1 cellular context compared by ENCODE assay signal in the genomic region with DNA sequence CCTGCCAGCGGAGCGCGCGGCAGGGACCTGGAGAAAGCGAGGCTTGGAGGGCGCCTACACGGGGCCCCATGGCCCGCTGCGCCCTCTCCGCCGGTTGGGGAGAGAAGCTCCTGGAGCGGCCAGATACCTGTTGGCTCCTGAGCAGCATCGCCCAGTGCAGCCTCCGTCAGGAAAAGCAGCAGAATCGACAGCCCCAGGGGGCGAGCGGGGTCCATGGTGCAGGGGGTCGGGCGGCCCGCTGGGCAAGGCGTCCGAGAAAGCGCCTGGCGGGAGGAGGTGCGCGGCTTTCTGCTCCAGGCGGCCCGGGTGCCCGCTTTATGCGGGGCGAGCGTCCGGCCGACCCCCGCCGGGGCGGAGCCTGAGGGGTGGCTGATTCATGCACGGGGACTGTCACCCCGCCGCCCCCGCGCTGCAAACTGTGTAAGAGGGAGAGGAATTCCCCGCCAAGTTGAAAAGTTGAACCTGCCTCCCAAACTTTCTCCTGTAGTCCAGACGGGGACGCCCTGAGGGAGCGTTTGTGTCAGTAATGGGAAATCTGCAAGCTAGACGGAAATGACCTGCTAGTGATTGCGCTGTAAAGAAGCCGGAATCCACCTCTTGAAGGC.
TF ChIP-seq lines count a peak whose summit lies in the region.

Gene TFPI2, minus strand, starts transcription at position 290 of the 605 bp plus-strand sequence. Its CDS starts 75 bp downstream, at position 215.

TF ChIP-seq in WTC11, 78 proteins besides CTCF, POLR2A, EP300 and RAD21 (continued from another document and continues in another):
- TF ChIP-seq ZNF512 (CRISPR knock-in tag; IDR thresholded peaks at IDR 0.05; ENCODE audit: borderline replicate concordance) (no peak), HMGXB4 (CRISPR knock-in tag; IDR thresholded peaks at IDR 0.05) (peak; percentile 83; the same call in 1 of the 2 replicates), ZNF121 (CRISPR knock-in tag; IDR thresholded peaks at IDR 0.05) (no peak), E2F1 (CRISPR knock-in tag; IDR thresholded peaks at IDR 0.05) (no peak), TEAD4 (CRISPR knock-in tag; IDR thresholded peaks at IDR 0.05) (no peak), AR (CRISPR knock-in tag; IDR thresholded peaks at IDR 0.05) (no peak), ZNF138 (CRISPR knock-in tag; conservative IDR thresholded peaks at IDR 0.05) (no peak), SMAD3 (CRISPR knock-in tag; IDR thresholded peaks at IDR 0.05; ENCODE audit: borderline replicate concordance) (no peak), CDX4 (CRISPR knock-in tag; IDR thresholded peaks at IDR 0.05; ENCODE audit: borderline replicate concordance) (no peak), FOXK1 (CRISPR knock-in tag; IDR thresholded peaks at IDR 0.05) (no peak), OVOL2 (CRISPR knock-in tag; IDR thresholded peaks at IDR 0.05; ENCODE audit: borderline replicate concordance) (no peak), PRRX2 (CRISPR knock-in tag; IDR thresholded peaks at IDR 0.05) (no peak), ZNF423 (CRISPR knock-in tag; IDR thresholded peaks at IDR 0.05) (peak; percentile 87), NFATC4 (CRISPR knock-in tag; IDR thresholded peaks at IDR 0.05) (no peak), ESRRA (CRISPR knock-in tag; IDR thresholded peaks at IDR 0.05; ENCODE audit: borderline replicate concordance) (0 out of 2 replicates have a peak, but pooled peaks have one; percentile 45), CREB1 (CRISPR knock-in tag; IDR thresholded peaks at IDR 0.05) (no peak), NR3C1 (CRISPR knock-in tag; conservative IDR thresholded peaks at IDR 0.05; ENCODE audit: low read depth) (no peak), GRHL2 (CRISPR knock-in tag; IDR thresholded peaks at IDR 0.05; ENCODE audit: insufficient replicate concordance, severe bottlenecking) (no peak), SOX15 (CRISPR knock-in tag; IDR thresholded peaks at IDR 0.05) (no peak), ZNF396 (CRISPR knock-in tag; IDR thresholded peaks at IDR 0.05; ENCODE audit: borderline replicate concordance) (no peak)
- TF ChIP-seq, protein P1, sequence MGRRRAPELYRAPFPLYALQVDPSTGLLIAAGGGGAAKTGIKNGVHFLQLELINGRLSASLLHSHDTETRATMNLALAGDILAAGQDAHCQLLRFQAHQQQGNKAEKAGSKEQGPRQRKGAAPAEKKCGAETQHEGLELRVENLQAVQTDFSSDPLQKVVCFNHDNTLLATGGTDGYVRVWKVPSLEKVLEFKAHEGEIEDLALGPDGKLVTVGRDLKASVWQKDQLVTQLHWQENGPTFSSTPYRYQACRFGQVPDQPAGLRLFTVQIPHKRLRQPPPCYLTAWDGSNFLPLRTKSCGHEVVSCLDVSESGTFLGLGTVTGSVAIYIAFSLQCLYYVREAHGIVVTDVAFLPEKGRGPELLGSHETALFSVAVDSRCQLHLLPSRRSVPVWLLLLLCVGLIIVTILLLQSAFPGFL (CRISPR knock-in tag; IDR thresholded peaks at IDR 0.05; ENCODE audit: borderline replicate concordance) = no peak
- TF ChIP-seq, protein P2, sequence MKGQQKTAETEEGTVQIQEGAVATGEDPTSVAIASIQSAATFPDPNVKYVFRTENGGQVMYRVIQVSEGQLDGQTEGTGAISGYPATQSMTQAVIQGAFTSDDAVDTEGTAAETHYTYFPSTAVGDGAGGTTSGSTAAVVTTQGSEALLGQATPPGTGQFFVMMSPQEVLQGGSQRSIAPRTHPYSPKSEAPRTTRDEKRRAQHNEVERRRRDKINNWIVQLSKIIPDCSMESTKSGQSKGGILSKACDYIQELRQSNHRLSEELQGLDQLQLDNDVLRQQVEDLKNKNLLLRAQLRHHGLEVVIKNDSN (CRISPR knock-in tag; IDR thresholded peaks at IDR 0.05) = no peak
- TF ChIP-seq, protein P3, sequence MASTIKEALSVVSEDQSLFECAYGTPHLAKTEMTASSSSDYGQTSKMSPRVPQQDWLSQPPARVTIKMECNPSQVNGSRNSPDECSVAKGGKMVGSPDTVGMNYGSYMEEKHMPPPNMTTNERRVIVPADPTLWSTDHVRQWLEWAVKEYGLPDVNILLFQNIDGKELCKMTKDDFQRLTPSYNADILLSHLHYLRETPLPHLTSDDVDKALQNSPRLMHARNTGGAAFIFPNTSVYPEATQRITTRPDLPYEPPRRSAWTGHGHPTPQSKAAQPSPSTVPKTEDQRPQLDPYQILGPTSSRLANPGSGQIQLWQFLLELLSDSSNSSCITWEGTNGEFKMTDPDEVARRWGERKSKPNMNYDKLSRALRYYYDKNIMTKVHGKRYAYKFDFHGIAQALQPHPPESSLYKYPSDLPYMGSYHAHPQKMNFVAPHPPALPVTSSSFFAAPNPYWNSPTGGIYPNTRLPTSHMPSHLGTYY (CRISPR knock-in tag; IDR thresholded peaks at IDR 0.05) = no peak
- TF ChIP-seq, protein P4, sequence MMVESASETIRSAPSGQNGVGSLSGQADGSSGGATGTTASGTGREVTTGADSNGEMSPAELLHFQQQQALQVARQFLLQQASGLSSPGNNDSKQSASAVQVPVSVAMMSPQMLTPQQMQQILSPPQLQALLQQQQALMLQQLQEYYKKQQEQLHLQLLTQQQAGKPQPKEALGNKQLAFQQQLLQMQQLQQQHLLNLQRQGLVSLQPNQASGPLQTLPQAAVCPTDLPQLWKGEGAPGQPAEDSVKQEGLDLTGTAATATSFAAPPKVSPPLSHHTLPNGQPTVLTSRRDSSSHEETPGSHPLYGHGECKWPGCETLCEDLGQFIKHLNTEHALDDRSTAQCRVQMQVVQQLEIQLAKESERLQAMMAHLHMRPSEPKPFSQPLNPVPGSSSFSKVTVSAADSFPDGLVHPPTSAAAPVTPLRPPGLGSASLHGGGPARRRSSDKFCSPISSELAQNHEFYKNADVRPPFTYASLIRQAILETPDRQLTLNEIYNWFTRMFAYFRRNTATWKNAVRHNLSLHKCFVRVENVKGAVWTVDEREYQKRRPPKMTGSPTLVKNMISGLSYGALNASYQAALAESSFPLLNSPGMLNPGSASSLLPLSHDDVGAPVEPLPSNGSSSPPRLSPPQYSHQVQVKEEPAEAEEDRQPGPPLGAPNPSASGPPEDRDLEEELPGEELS (CRISPR knock-in tag; IDR thresholded peaks at IDR 0.05) = peak; percentile 3; the same call in 1 of the 2 replicates
- TF ChIP-seq, protein P5, sequence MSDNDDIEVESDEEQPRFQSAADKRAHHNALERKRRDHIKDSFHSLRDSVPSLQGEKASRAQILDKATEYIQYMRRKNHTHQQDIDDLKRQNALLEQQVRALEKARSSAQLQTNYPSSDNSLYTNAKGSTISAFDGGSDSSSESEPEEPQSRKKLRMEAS (CRISPR knock-in tag; IDR thresholded peaks at IDR 0.05) = no peak
- TF ChIP-seq, protein P6, sequence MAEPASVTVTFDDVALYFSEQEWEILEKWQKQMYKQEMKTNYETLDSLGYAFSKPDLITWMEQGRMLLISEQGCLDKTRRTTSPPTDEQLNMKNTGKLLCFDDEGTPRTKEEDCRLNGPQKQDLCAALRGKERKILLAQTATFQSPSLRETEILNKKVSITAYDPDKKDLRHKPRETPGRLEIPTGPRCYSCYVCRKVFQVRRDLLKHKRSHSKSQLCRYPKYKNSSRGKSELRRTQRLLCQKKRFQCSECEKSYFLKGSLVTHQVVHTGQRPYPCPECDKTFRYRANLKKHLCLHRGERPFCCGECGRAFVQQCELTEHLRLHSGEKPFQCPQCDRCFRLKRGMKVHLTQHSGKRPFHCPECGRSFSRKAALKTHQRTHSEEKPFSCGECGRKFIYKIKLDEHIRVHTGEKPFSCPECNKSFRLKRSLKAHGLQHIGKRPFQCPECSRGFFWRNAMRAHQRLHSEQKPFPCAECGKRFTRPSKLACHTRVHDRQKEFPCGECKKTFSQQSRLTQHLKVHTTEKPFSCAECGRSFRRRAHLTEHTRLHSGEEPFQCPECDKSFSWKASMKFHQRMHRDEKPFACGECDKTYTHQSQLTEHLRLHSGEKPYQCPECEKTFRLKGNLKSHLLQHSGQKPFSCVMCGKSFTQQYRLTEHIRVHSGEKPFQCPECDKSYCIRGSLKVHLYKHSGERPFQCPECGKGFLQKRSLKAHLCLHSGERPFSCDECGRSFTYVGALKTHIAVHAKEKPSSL (CRISPR knock-in tag; conservative IDR thresholded peaks at IDR 0.05) = no peak
- TF ChIP-seq, protein P7, sequence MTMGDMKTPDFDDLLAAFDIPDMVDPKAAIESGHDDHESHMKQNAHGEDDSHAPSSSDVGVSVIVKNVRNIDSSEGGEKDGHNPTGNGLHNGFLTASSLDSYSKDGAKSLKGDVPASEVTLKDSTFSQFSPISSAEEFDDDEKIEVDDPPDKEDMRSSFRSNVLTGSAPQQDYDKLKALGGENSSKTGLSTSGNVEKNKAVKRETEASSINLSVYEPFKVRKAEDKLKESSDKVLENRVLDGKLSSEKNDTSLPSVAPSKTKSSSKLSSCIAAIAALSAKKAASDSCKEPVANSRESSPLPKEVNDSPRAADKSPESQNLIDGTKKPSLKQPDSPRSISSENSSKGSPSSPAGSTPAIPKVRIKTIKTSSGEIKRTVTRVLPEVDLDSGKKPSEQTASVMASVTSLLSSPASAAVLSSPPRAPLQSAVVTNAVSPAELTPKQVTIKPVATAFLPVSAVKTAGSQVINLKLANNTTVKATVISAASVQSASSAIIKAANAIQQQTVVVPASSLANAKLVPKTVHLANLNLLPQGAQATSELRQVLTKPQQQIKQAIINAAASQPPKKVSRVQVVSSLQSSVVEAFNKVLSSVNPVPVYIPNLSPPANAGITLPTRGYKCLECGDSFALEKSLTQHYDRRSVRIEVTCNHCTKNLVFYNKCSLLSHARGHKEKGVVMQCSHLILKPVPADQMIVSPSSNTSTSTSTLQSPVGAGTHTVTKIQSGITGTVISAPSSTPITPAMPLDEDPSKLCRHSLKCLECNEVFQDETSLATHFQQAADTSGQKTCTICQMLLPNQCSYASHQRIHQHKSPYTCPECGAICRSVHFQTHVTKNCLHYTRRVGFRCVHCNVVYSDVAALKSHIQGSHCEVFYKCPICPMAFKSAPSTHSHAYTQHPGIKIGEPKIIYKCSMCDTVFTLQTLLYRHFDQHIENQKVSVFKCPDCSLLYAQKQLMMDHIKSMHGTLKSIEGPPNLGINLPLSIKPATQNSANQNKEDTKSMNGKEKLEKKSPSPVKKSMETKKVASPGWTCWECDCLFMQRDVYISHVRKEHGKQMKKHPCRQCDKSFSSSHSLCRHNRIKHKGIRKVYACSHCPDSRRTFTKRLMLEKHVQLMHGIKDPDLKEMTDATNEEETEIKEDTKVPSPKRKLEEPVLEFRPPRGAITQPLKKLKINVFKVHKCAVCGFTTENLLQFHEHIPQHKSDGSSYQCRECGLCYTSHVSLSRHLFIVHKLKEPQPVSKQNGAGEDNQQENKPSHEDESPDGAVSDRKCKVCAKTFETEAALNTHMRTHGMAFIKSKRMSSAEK (CRISPR knock-in tag; IDR thresholded peaks at IDR 0.05; ENCODE audit: borderline replicate concordance) = no peak
- TF ChIP-seq, protein P8, sequence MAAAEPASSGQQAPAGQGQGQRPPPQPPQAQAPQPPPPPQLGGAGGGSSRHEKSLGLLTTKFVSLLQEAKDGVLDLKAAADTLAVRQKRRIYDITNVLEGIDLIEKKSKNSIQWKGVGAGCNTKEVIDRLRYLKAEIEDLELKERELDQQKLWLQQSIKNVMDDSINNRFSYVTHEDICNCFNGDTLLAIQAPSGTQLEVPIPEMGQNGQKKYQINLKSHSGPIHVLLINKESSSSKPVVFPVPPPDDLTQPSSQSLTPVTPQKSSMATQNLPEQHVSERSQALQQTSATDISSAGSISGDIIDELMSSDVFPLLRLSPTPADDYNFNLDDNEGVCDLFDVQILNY (CRISPR knock-in tag; IDR thresholded peaks at IDR 0.05) = peak; percentile 21; the same call in 1 of the 2 replicates
